ENCODE assay signal across 15 cellular contexts in genomic region chr14:31275731-31276130, GRCh38.
"Had no signal": no experiment of that assay in that cellular context is flagged by ENCODE, and none has a peak within 500 bp of the region (broad histone marks: within the 10 kb centered on the region; RNA-seq: fewer than 3 reads in every experiment).

No MANE protein-coding gene starts in this region.

- ATAC-seq: activated naive CD4-positive, alpha-beta T cell treated with anti-CD3 and anti-CD28 coated beads, Interleukin-2, amount 50 U/mL, for 72 hours; esophagus mucosa; gastroesophageal sphincter; heart left ventricle; left lung; upper lobe of right lung had no signal

- H3K4me3 Mint-ChIP-seq: activated T-helper 1 cell treated with anti-CD3 and anti-CD28 coated beads, Interleukin-12 subunit alpha, Interleukin-12 subunit beta, Interleukin-2, Interleukin-4 antibody, amounts not matched to agents 30 ng/mL and 10 ng/mL and 1 ng/mL, durations not matched to agents 14 hours and 24 hours and 36 hours had no signal

- DNase-seq: activated CD4-positive, alpha-beta T cell treated with anti-CD3 and anti-CD28 coated beads, Interleukin-2, amount 50 U/mL, for 48 hours; activated gamma-delta T cell treated with Interleukin-2 at 50 U/mL for 16 hours; adrenal gland; effector CD4-positive, alpha-beta T cell; heart left ventricle; left lung; occipital lobe; posterior cingulate gyrus; stimulated activated CD8-positive, alpha-beta memory T cell treated with anti-CD3 and anti-CD28 coated beads, Interleukin-4, amount 100 ng/mL, for 48 hours; stimulated activated naive CD4-positive, alpha-beta T cell; upper lobe of right lung had no signal

- H3K4me3 ChIP-seq: adrenal gland, gastroesophageal sphincter, heart left ventricle, left lung, upper lobe of right lung had no signal

- H3K27ac Mint-ChIP-seq: activated naive CD4-positive, alpha-beta T cell treated with anti-CD3 and anti-CD28 coated beads, Interleukin-2, amount 50 U/mL, for 72 hours; activated T-helper 1 cell treated with anti-CD3 and anti-CD28 coated beads, Interleukin-12 subunit alpha, Interleukin-12 subunit beta, Interleukin-2, Interleukin-4 antibody, amounts not matched to agents 30 ng/mL and 10 ng/mL and 1 ng/mL, durations not matched to agents 14 hours and 24 hours and 36 hours had no signal
